ENCODE assay signal across 20 cellular contexts in genomic region chr15:79985571-79985970, GRCh38. TPM values are rescaled to one million over a fixed set of nuclear protein-coding genes. Genes with fewer than 3 reads are reported as not detected.
"Had no signal": no experiment of that assay in that cellular context is flagged by ENCODE, and none has a peak within 500 bp of the region (broad histone marks: within the 10 kb centered on the region; RNA-seq: fewer than 3 reads in every experiment).

No MANE protein-coding gene starts in this region.

- H3K4me3 ChIP-seq: esophagus squamous epithelium, left ventricle myocardium inferior, lower lobe of right lung, neural progenitor cell, psoas muscle, right lobe of liver, spleen, tibial artery, upper lobe of left lung, uterus had no signal

- DNase-seq: effector memory CD4-positive, alpha-beta T cell; esophagus squamous epithelium; foreskin keratinocyte; immature natural killer cell; left ventricle myocardium inferior; lower lobe of right lung; midbrain; psoas muscle; retina; stimulated activated CD4-positive, alpha-beta T cell treated with anti-CD3 and anti-CD28 coated beads, Interleukin-15, amount 100 ng/mL, for 24 hours; stimulated activated CD4-positive, alpha-beta T cell treated with anti-CD3 and anti-CD28 coated beads, Interleukin-1b, Interleukin-23, amount 100 ng/mL, for 48 hours; stimulated activated CD4-positive, alpha-beta T cell treated with anti-CD3 and anti-CD28 coated beads, Interleukin-4, amount 100 ng/mL, for 24 hours; tibial artery; upper lobe of left lung; uterus had no signal

- ATAC-seq: foreskin keratinocyte; lower lobe of right lung; natural killer cell treated with Interleukin-12 subunit alpha and Interleukin-12 subunit beta and Interleukin-15 and Interleukin-18, amount 100 ng/mL, for 72 hours; psoas muscle; right lobe of liver; stimulated activated memory B cell treated with anti-CD40 and anti-IgM and Interleukin-4, amounts not matched to agents 10 μg/mL and 1 μg/mL and 100 μg/mL, for 72 hours had no signal

RNA-seq across cellular contexts. Expression of gene BCL2A1, which starts 14.6 kb away (rescaled TPM):
- total RNA-seq: foreskin keratinocyte had no signal
